In the genomic region with DNA sequence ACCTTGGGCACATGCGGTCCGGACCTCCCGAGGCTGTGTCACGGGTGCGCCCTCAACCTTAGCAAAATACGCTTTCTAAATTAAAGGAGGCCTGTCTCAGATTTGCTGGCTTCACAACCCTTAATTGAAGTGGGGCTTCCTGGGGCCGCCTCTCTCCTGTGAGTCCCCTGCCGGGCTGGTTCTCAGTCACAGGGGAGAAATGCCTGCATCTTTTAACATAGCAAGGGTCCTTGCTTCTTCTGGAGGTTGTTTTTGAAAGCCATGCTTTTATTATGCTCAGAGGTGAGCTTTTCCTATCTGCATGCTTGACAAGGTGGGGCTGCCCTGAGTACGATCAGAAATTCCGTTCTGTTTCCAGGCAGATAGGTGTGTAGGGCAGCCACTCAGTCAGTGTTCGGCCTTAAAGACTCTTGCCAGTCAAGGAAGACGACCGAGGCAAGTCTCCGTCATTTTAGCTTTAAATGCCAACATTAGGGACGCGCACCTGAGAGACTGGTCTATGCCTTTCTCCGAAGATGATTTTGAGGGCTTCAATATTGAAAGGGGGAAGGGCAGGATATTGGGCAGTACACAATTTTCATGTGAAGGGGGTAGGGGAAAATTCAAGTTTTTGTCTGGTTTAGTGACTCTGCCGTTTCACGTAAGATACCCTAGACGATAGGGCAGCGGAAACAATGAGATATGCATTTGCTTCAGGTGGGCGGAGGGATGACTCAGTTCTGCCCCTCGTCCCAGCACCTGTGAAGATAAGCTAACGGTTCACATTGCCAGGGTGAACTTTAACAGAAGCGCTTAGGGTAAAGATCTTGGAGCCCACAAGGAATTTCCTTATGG, we compare ENCODE assay signal across 9 cellular contexts. TPM values are rescaled to one million over a fixed set of nuclear protein-coding genes. Genes with fewer than 3 reads are reported as not detected.
DNase-seq lines count a peak whose midpoint lies in the region; ATAC-seq and TF ChIP-seq lines count a peak whose summit lies in the region.
"Had no signal": no experiment of that assay in that cellular context is flagged by ENCODE, and none has a peak within 500 bp of the region (broad histone marks: within the 10 kb centered on the region; RNA-seq: fewer than 3 reads in every experiment).

No MANE protein-coding gene starts in this region.

- H3K4me3 ChIP-seq in Caco-2 (ENCODE audit: low read depth, low read length) (no peak overlapping the region), SJCRH30 (no peak overlapping the region)

- TF ChIP-seq CTCF in Caco-2 (IDR thresholded peaks at IDR 0.05; ENCODE audit: insufficient read depth in 1 of 2, low read depth in 1 of 2, low read length in 1 of 2, severe bottlenecking in 1 of 2, unreplicated experiment in 1 of 2), result no peak

- no peaks in the 10 kb centered on the region for H3K36me3 ChIP-seq in Caco-2 (ENCODE audit: control insufficient read depth, insufficient read depth, low read length)
- no peaks in the 10 kb centered on the region for H3K36me3 ChIP-seq in SJCRH30

- H3K27me3 Mint-ChIP-seq in Caco-2 (ENCODE audit: insufficient read depth, unreplicated experiment) (no peaks in the 10 kb centered on the region), T-cell (peaks cover 0 to 3% of the 10 kb centered on the region in 2 donors)

- no peak overlapping the region for H3K27ac ChIP-seq in SJCRH30

- H3K9me3 ChIP-seq in Caco-2 (no peaks in the 10 kb centered on the region), SJCRH30 (replicated peaks) (no peaks in the 10 kb centered on the region)

- H3K9me3 Mint-ChIP-seq in Caco-2 (ENCODE audit: unreplicated experiment) (no peaks in the 10 kb centered on the region), T-cell (no peaks in the 10 kb centered on the region)

- H3K36me3 Mint-ChIP-seq in Caco-2 (ENCODE audit: insufficient read depth, unreplicated experiment) (peaks cover 31% of the 10 kb centered on the region), T-cell (no peaks in the 10 kb centered on the region)

- ATAC-seq in T-cell (replicated peaks in 1 of 4) (peak; percentile 49 to 69 (median 54)), HG03095 (IDR thresholded peaks at IDR 0.05; ENCODE audit: unreplicated experiment) (no peak), GM21526 (IDR thresholded peaks at IDR 0.05; ENCODE audit: low FRiP score, unreplicated experiment) (no peak)

- CTCF ChIA-PET in Caco-2 (lab: Charles Lee) (interaction anchor here (0.6 to 1.0 kb wide), 3 partner anchors 25 to 105 kb away, joined by 3 read pairs; no protein-coding TSS in a partner anchor), T-cell (lab: Charles Lee) (interaction anchor here (0.6 to 1.3 kb wide), 9 partner anchors 25 to 696 kb away, joined by 3 to 8 read pairs (median 3); a partner anchor contains a TSS)

- DNase-seq in Caco-2 (peak in 1 of 2 experiments; percentile 10), T-cell (no peak), SJCRH30 (no peak), AG08395 (ENCODE audit: low spot score) (no peak)
- peak; percentile 58 for DNase-seq in activated gamma-delta T cell treated with anti-CD3 and anti-CD28 coated beads, Interleukin-2, amount 50 U/mL, for 16 hours (ENCODE audit: low read depth)
- peak; percentile 69 to 79 for DNase-seq in stimulated activated CD4-positive, alpha-beta T cell treated with anti-CD3 and anti-CD28 coated beads, Interleukin-1b, Interleukin-23, amount 100 ng/mL, for 4 hours (ENCODE audit: low read depth in 2 of 2)
- DNase-seq: anterior cingulate cortex had no signal

- no TSS peak for BruUV-seq in Caco-2 (replicated peaks; lab: Mats Ljungman, UMichigan)

- POLR2A ChIA-PET in Caco-2 (lab: Charles Lee) (no interaction called here), T-cell (lab: Charles Lee) (interaction anchor here in 1 of 2 donors (0.7 kb wide), 1 partner anchor 96 kb away, joined by 4 read pairs; no protein-coding TSS in a partner anchor)

- no peaks in the 10 kb centered on the region for H3K27me3 ChIP-seq in Caco-2 (replicated peaks; ENCODE audit: control insufficient read depth, insufficient read depth, low read length)
- H3K27me3 ChIP-seq in SJCRH30, result no peaks in the 10 kb centered on the region

- H3K27ac Mint-ChIP-seq in Caco-2 (ENCODE audit: unreplicated experiment) (peak overlapping the region; percentile 23), T-cell (peak overlapping the region; percentile 62 to 71)

- intact Hi-C loops in Caco-2 (cut with micrococcal nuclease; ENCODE audit: unreplicated experiment), result loop anchor here (5.0 kb wide), 1 partner anchor 483 kb away; a partner anchor contains a TSS

- H3K4me1 Mint-ChIP-seq in Caco-2 (ENCODE audit: low read depth, unreplicated experiment) (peaks cover 32% of the 10 kb centered on the region), T-cell (peaks cover 18 to 25% (median 18%) of the 10 kb centered on the region in 3 donors)

- H3K4me1 ChIP-seq in Caco-2 (peaks cover 59% of the 10 kb centered on the region), SJCRH30 (peaks cover 7% of the 10 kb centered on the region)

- H3K4me3 Mint-ChIP-seq in Caco-2 (ENCODE audit: unreplicated experiment) (no peak overlapping the region), T-cell (peak overlapping the region in 2 of 3 donors; percentile 29 to 55)

RNA-seq across cellular contexts. Expression of a gene that starts 5.5 kb away (rescaled TPM):
- 495 and 534 TPM in 2 replicates for total RNA-seq in Caco-2 (2022)
- total RNA-seq in T-cell, result 10 to 100 TPM; 37.9 to 81.6 (median 40.0) TPM
- 73.8 and 79.8 TPM in 2 replicates for total RNA-seq in SJCRH30 (2014; rRNA removed; shearing (Covaris generic))

Comparison
In these comparisons a context has a peak if more than half of its experiments do, and no peak if none do; other contexts are left out.
1. DNase-seq: peak in activated gamma-delta T cell treated with anti-CD3 and anti-CD28 coated beads, Interleukin-2, amount 50 U/mL, for 16 hours (single experiment) and stimulated activated CD4-positive, alpha-beta T cell treated with anti-CD3 and anti-CD28 coated beads, Interleukin-1b, Interleukin-23, amount 100 ng/mL, for 4 hours (2 of 2); none in T-cell (0 of 34), SJCRH30 (0 of 2) and AG08395 (single experiment).
2. ATAC-seq: peak in T-cell (4 of 4); none in HG03095 (single experiment) and GM21526 (single experiment).